ENCODE assay signal across 17 cellular contexts in genomic region chr1:200653022-200653462, GRCh38. TPM values are rescaled to one million over a fixed set of nuclear protein-coding genes. Genes with fewer than 3 reads are reported as not detected.
DNase-seq lines count a peak whose midpoint lies in the region; ATAC-seq lines count a peak whose summit lies in the region.
"Had no signal": no experiment of that assay in that cellular context is flagged by ENCODE, and none has a peak within 500 bp of the region (broad histone marks: within the 10 kb centered on the region; RNA-seq: fewer than 3 reads in every experiment).

No MANE protein-coding gene starts in this region.

- H3K4me1 Mint-ChIP-seq in activated T-helper 2 cell treated with anti-CD3 and anti-CD28 coated beads, Interferon-gamma antibody, Interleukin-2, Interleukin-4, amounts not matched to agents 10 μg/mL and 5 μg/mL and 100 μg/mL, durations not matched to agents 14 hours and 24 hours and 36 hours (ENCODE audit: low read depth), result peaks cover 27% of the 10 kb centered on the region
- H3K4me1 Mint-ChIP-seq: neural progenitor cell had no signal

- H3K36me3 Mint-ChIP-seq in activated T-helper 2 cell treated with anti-CD3 and anti-CD28 coated beads, Interferon-gamma antibody, Interleukin-2, Interleukin-4, amounts not matched to agents 10 μg/mL and 5 μg/mL and 100 μg/mL, durations not matched to agents 14 hours and 24 hours and 36 hours (ENCODE audit: low read depth), result peaks cover 48% of the 10 kb centered on the region

- intact Hi-C loops in activated T-helper 2 cell treated with anti-CD3 and anti-CD28 coated beads, Interferon-gamma antibody, Interleukin-2, Interleukin-4, amounts not matched to agents 10 μg/mL and 5 μg/mL and 100 μg/mL, durations not matched to agents 14 hours and 24 hours and 36 hours (cut with micrococcal nuclease), result loop anchor here (1.0 kb wide), 2 partner anchors 17 to 25 kb away; no protein-coding TSS in a partner anchor

- ATAC-seq in HG02870 (IDR thresholded peaks at IDR 0.05; ENCODE audit: unreplicated experiment), result peak; percentile 39
- peak; percentile 73 for ATAC-seq in stimulated activated naive CD8-positive, alpha-beta T cell treated with anti-CD3 and anti-CD28 coated beads, Interleukin-15, Interleukin-2, amounts not matched to agents 100 U/mL and 50 U/mL, for 24 hours
- no peak for ATAC-seq in GM21360 (IDR thresholded peaks at IDR 0.05; ENCODE audit: unreplicated experiment)
- ATAC-seq: GM23338 had no signal

- no peaks in the 10 kb centered on the region for H3K27me3 Mint-ChIP-seq in activated T-helper 2 cell treated with anti-CD3 and anti-CD28 coated beads, Interferon-gamma antibody, Interleukin-2, Interleukin-4, amounts not matched to agents 10 μg/mL and 5 μg/mL and 100 μg/mL, durations not matched to agents 14 hours and 24 hours and 36 hours (ENCODE audit: low read depth)

- peak; percentile 4 for DNase-seq in activated T-cell treated with anti-CD3 and anti-CD28 coated beads for 48 hours (ENCODE audit: low read depth)
- DNase-seq in activated T-cell treated with anti-CD3 and anti-CD28 coated beads, Interleukin-2, amount 50 U/mL, for 1 hour, result no peak
- DNase-seq in activated T-helper 2 cell treated with anti-CD3 and anti-CD28 coated beads, Interferon-gamma antibody, Interleukin-2, Interleukin-4, amounts not matched to agents 10 μg/mL and 5 μg/mL and 100 μg/mL, durations not matched to agents 14 hours and 24 hours and 36 hours (ENCODE audit: low spot score), result no peak
- DNase-seq in stimulated activated naive CD8-positive, alpha-beta T cell treated with anti-CD3 and anti-CD28 coated beads, Interleukin-15, Interleukin-2, amounts not matched to agents 100 U/mL and 50 U/mL, for 24 hours, result no peak
- no peak for DNase-seq in hepatic stellate cell (ENCODE audit: low spot score)
- no peak for DNase-seq in T-helper 9 cell
- DNase-seq: activated CD8-positive, alpha-beta memory T cell treated with anti-CD3 and anti-CD28 coated beads for 24 hours; DND-41; foreskin fibroblast; KBM-7; NCI-H187 treated with DMSO at 0.1 percent for 48 hours; NK-92 treated with Interleukin-12 subunit alpha and Interleukin-12 subunit beta, amount 100 ng/mL, for 24 hours; upper lobe of left lung had no signal

- H3K9me3 Mint-ChIP-seq in activated T-helper 2 cell treated with anti-CD3 and anti-CD28 coated beads, Interferon-gamma antibody, Interleukin-2, Interleukin-4, amounts not matched to agents 10 μg/mL and 5 μg/mL and 100 μg/mL, durations not matched to agents 14 hours and 24 hours and 36 hours, result no peaks in the 10 kb centered on the region
- H3K9me3 Mint-ChIP-seq: GM23338, neural progenitor cell had no signal

- no peak overlapping the region for H3K4me3 Mint-ChIP-seq in activated T-helper 2 cell treated with anti-CD3 and anti-CD28 coated beads, Interferon-gamma antibody, Interleukin-2, Interleukin-4, amounts not matched to agents 10 μg/mL and 5 μg/mL and 100 μg/mL, durations not matched to agents 14 hours and 24 hours and 36 hours (ENCODE audit: low read depth)
- H3K4me3 Mint-ChIP-seq: GM23338, neural progenitor cell had no signal

- peak overlapping the region; percentile 55 for H3K27ac Mint-ChIP-seq in activated T-helper 2 cell treated with anti-CD3 and anti-CD28 coated beads, Interferon-gamma antibody, Interleukin-2, Interleukin-4, amounts not matched to agents 10 μg/mL and 5 μg/mL and 100 μg/mL, durations not matched to agents 14 hours and 24 hours and 36 hours
- H3K27ac Mint-ChIP-seq: GM23338, neural progenitor cell had no signal

RNA-seq across cellular contexts. Expression of gene DDX59, which starts 16.7 kb away (rescaled TPM):
- total RNA-seq in activated T-helper 2 cell treated with anti-CD3 and anti-CD28 coated beads, Interferon-gamma antibody, Interleukin-2, Interleukin-4, amounts not matched to agents 10 μg/mL and 5 μg/mL and 100 μg/mL, durations not matched to agents 14 hours and 24 hours and 36 hours, result 18.9 and 20.4 TPM in 2 replicates

RNA-seq across cellular contexts. Expression of gene KIF14, which starts 32.5 kb away (rescaled TPM):
- 13.8 and 14.9 TPM in 2 replicates for total RNA-seq in activated T-helper 2 cell treated with anti-CD3 and anti-CD28 coated beads, Interferon-gamma antibody, Interleukin-2, Interleukin-4, amounts not matched to agents 10 μg/mL and 5 μg/mL and 100 μg/mL, durations not matched to agents 14 hours and 24 hours and 36 hours
